ENCODE assay signal across 1 cellular context in the genomic region with DNA sequence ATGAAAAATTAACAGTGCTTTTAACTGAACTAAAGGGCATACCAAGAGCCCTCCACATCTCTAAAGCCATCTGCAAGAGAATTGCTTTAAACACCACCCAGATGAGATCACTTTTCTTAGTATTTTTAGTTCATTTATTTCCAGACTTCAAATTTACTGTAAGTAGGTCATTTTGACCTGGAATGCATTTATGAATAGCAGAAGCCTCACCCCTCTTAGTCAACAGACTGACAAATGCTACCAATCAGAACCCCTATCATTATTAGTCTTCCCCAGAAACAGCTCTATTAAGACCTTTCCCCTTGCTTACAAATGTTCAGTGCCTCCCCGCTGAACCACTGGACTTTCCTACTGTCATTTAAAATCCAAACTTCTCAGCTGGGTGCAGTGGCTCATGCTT.
TF ChIP-seq lines count a peak whose summit lies in the region.

No MANE protein-coding gene starts in this region.

TF ChIP-seq in SK-N-SH, 30 proteins besides CTCF, POLR2A, EP300 and RAD21 (continued from another document):
- TF ChIP-seq, protein P1, sequence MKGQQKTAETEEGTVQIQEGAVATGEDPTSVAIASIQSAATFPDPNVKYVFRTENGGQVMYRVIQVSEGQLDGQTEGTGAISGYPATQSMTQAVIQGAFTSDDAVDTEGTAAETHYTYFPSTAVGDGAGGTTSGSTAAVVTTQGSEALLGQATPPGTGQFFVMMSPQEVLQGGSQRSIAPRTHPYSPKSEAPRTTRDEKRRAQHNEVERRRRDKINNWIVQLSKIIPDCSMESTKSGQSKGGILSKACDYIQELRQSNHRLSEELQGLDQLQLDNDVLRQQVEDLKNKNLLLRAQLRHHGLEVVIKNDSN (IDR thresholded peaks at IDR 0.05; ENCODE audit: borderline replicate concordance, low read depth): no peak
- TF ChIP-seq, protein P2, sequence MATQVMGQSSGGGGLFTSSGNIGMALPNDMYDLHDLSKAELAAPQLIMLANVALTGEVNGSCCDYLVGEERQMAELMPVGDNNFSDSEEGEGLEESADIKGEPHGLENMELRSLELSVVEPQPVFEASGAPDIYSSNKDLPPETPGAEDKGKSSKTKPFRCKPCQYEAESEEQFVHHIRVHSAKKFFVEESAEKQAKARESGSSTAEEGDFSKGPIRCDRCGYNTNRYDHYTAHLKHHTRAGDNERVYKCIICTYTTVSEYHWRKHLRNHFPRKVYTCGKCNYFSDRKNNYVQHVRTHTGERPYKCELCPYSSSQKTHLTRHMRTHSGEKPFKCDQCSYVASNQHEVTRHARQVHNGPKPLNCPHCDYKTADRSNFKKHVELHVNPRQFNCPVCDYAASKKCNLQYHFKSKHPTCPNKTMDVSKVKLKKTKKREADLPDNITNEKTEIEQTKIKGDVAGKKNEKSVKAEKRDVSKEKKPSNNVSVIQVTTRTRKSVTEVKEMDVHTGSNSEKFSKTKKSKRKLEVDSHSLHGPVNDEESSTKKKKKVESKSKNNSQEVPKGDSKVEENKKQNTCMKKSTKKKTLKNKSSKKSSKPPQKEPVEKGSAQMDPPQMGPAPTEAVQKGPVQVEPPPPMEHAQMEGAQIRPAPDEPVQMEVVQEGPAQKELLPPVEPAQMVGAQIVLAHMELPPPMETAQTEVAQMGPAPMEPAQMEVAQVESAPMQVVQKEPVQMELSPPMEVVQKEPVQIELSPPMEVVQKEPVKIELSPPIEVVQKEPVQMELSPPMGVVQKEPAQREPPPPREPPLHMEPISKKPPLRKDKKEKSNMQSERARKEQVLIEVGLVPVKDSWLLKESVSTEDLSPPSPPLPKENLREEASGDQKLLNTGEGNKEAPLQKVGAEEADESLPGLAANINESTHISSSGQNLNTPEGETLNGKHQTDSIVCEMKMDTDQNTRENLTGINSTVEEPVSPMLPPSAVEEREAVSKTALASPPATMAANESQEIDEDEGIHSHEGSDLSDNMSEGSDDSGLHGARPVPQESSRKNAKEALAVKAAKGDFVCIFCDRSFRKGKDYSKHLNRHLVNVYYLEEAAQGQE (IDR thresholded peaks at IDR 0.05; ENCODE audit: low read depth, low read length): no peak
- TF ChIP-seq POLR2AphosphoS5 (IDR thresholded peaks at IDR 0.05; ENCODE audit: low read depth, low read length): no peak
- no peak for TF ChIP-seq FOXJ3 (CRISPR knock-in tag; IDR thresholded peaks at IDR 0.05)
- 0 out of 2 replicates have a peak, but pooled peaks have one; percentile 23 for TF ChIP-seq FOXM1 (IDR thresholded peaks at IDR 0.05; ENCODE audit: low read depth)
